In genomic region chrX:101407167-101407747, GRCh38 we compare ENCODE assay signal across 6 cellular contexts. TPM values are rescaled to one million over a fixed set of nuclear protein-coding genes. Genes with fewer than 3 reads are reported as not detected.
DNase-seq lines count a peak whose midpoint lies in the region; ATAC-seq and TF ChIP-seq lines count a peak whose summit lies in the region.

No MANE protein-coding gene starts in this region.

- H3K9me3 Mint-ChIP-seq in activated CD4-positive, alpha-beta memory T cell treated with anti-CD3 and anti-CD28 coated beads for 36 hours: no peaks in the 10 kb centered on the region

- 20% methylated on average over 13 of the region's 15 CpGs for WGBS in right lobe of liver (ENCODE audit: insufficient coverage, low coverage, low lambda C conversion rate, missing lambda C conversion rate)

- DNase-seq in HAP-1 (ENCODE audit: low spot score in 2 of 2) (peak in 1 of 2 experiments; percentile 29), right lobe of liver (no peak), activated gamma-delta T cell treated with Interleukin-2 at 50 U/mL for 16 hours (no peak)
- DNase-seq in activated CD4-positive, alpha-beta memory T cell treated with anti-CD3 and anti-CD28 coated beads for 36 hours: no peak

- in situ Hi-C loops in HAP-1 (cut with MboI; ENCODE audit: low sequenced_read_pairs): no loop called here

- peak overlapping the region; percentile 98 for H3K27ac Mint-ChIP-seq in activated CD4-positive, alpha-beta memory T cell treated with anti-CD3 and anti-CD28 coated beads for 36 hours

- H3K27me3 Mint-ChIP-seq in activated CD4-positive, alpha-beta memory T cell treated with anti-CD3 and anti-CD28 coated beads for 36 hours: peaks cover 2% of the 10 kb centered on the region

- H3K4me1 Mint-ChIP-seq in activated CD4-positive, alpha-beta memory T cell treated with anti-CD3 and anti-CD28 coated beads for 36 hours (ENCODE audit: low read depth): peaks cover 19% of the 10 kb centered on the region

- H3K27ac ChIP-seq in right lobe of liver: peak overlapping the region; percentile 66 to 80 (median 72)

- H3K4me3 ChIP-seq in HAP-1 (peak overlapping the region; percentile 71), right lobe of liver (peak overlapping the region; percentile 37 to 65 (median 56))

- intact Hi-C loops in activated CD4-positive, alpha-beta memory T cell treated with anti-CD3 and anti-CD28 coated beads for 36 hours (cut with micrococcal nuclease): loop anchor here (5.0 to 10.0 kb wide), 2 partner anchors 310 to 1248 kb away; partner anchors contain the start of genes CENPI and GPRASP1
- intact Hi-C loops in right lobe of liver (cut with DNase I): no loop called here

- no peaks in the 10 kb centered on the region for H3K9me3 ChIP-seq in HAP-1
- H3K9me3 ChIP-seq in right lobe of liver: no peaks in the 10 kb centered on the region

- POLR2A ChIA-PET in activated CD4-positive, alpha-beta memory T cell treated with anti-CD3 and anti-CD28 coated beads for 36 hours (lab: Charles Lee): interaction anchor here (0.7 to 1.3 kb wide), 4 partner anchors 9 to 263 kb away, joined by 3 to 5 read pairs (median 4); partner anchors contain the start of gene RPL36A

- H3K36me3 ChIP-seq in HAP-1 (replicated peaks) (peaks cover 23% of the 10 kb centered on the region), right lobe of liver (peaks cover 0 to 2% (median under 1%) of the 10 kb centered on the region in 4 donors)

- H3K36me3 Mint-ChIP-seq in activated CD4-positive, alpha-beta memory T cell treated with anti-CD3 and anti-CD28 coated beads for 36 hours: peaks cover 18% of the 10 kb centered on the region

- ATAC-seq in right lobe of liver (peak; percentile 3 to 6 (median 4)), GM21381 (IDR thresholded peaks at IDR 0.05; ENCODE audit: unreplicated experiment) (no peak), GM19455 (IDR thresholded peaks at IDR 0.05; ENCODE audit: unreplicated experiment) (no peak)

- no peak for TF ChIP-seq CTCF in right lobe of liver (IDR thresholded peaks at IDR 0.05)

- 0 out of 2 replicates have a peak, but pooled peaks cover 3% of the 10 kb centered on the region for H3K27me3 ChIP-seq in HAP-1 (ENCODE audit: low read depth)
- H3K27me3 ChIP-seq in right lobe of liver: no peaks in the 10 kb centered on the region

- no peak for TF ChIP-seq POLR2A in right lobe of liver (IDR thresholded peaks at IDR 0.05)

- peak overlapping the region; percentile 89 for H3K4me3 Mint-ChIP-seq in activated CD4-positive, alpha-beta memory T cell treated with anti-CD3 and anti-CD28 coated beads for 36 hours

- CTCF ChIA-PET in activated CD4-positive, alpha-beta memory T cell treated with anti-CD3 and anti-CD28 coated beads for 36 hours (lab: Charles Lee): no interaction called here

- H3K4me1 ChIP-seq in HAP-1 (peaks cover 19% of the 10 kb centered on the region), right lobe of liver (peaks cover 0 to 9% (median 0%) of the 10 kb centered on the region in 4 donors)

RNA-seq across cellular contexts. Expression of gene GLA, which starts 0.5 kb away (rescaled TPM):
- 10 to 100 TPM; 40.4 to 43.6 TPM for total RNA-seq in activated CD4-positive, alpha-beta memory T cell treated with anti-CD3 and anti-CD28 coated beads for 36 hours
- 10 to 100 TPM in 4 of 6 experiments, 1 to 10 TPM in 2; 8.1 to 19.0 (median 15.0) TPM for total RNA-seq in right lobe of liver

RNA-seq across cellular contexts. Expression of gene HNRNPH2, which starts 0.8 kb away (rescaled TPM):
- total RNA-seq in activated CD4-positive, alpha-beta memory T cell treated with anti-CD3 and anti-CD28 coated beads for 36 hours: 10 to 100 TPM; 32.5 to 33.8 TPM
- 10 to 100 TPM; 19.5 to 38.2 (median 31.1) TPM for total RNA-seq in right lobe of liver

RNA-seq across cellular contexts. Expression of gene RPL36A, which starts 16.4 kb away (rescaled TPM):
- total RNA-seq in activated CD4-positive, alpha-beta memory T cell treated with anti-CD3 and anti-CD28 coated beads for 36 hours: 100 to 1,000 TPM; 364 to 420 TPM
- 1,000 to 10,000 TPM in 1 of 6 experiments, 100 to 1,000 TPM in 1, 10 to 100 TPM in 4; 30.5 to 1,059 (median 46.3) TPM for total RNA-seq in right lobe of liver

RNA-seq across cellular contexts. Expression of gene BTK, which starts 21.3 kb away (rescaled TPM):
- under 1 TPM; 0.21 to 0.58 TPM for total RNA-seq in activated CD4-positive, alpha-beta memory T cell treated with anti-CD3 and anti-CD28 coated beads for 36 hours
- total RNA-seq in right lobe of liver: 1 to 10 TPM; 1.1 to 4.7 (median 1.8) TPM

RNA-seq across cellular contexts. Expression of gene TIMM8A, which starts 58.7 kb away (rescaled TPM):
- total RNA-seq in activated CD4-positive, alpha-beta memory T cell treated with anti-CD3 and anti-CD28 coated beads for 36 hours: 10 to 100 TPM; 21.9 to 23.1 TPM
- 10 to 100 TPM in 5 of 6 experiments, 1 to 10 TPM in 1; 8.6 to 23.9 (median 15.7) TPM for total RNA-seq in right lobe of liver

Comparison
In these comparisons a context has a peak if more than half of its experiments do, and no peak if none do; other contexts are left out.
1. ATAC-seq: peak in right lobe of liver (4 of 4); none in GM21381 (single experiment) and GM19455 (single experiment).